In the genomic region with DNA sequence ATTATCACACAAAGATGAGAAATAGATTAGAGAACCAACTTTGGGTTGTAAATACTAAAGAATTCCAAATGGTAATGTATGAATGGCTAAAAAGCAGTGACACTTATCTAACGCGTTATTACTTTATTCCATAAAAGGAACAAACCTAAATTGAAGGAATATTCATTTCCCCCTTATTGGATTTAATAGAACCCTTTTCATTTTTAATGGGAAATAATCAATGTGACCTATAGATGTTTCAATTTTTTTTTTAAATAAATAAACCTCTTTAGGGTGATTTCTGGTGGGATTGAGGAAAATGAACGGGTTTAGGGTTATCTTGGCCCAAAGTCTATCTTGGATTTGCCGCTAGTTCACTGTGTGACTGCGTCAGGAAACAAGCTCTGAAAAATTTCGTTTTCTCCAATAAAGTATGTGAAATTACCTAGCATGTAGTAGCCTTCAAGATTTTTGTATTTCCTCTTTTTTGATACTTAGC, we compare ENCODE assay signal across 7 cellular contexts. TPM values are rescaled to one million over a fixed set of nuclear protein-coding genes. Genes with fewer than 3 reads are reported as not detected.
DNase-seq lines count a peak whose midpoint lies in the region; ATAC-seq lines count a peak whose summit lies in the region.

No MANE protein-coding gene starts in this region.

- peak; percentile 0 for ATAC-seq in HG02610 (IDR thresholded peaks at IDR 0.05; ENCODE audit: unreplicated experiment)
- peak; percentile 1 for ATAC-seq in activated CD8-positive, alpha-beta T cell treated with anti-CD3 and anti-CD28 coated beads, Interleukin-2, amount 10 ng/mL, durations not matched to agents 7 days and 5 days
- ATAC-seq in HG02840 (IDR thresholded peaks at IDR 0.05; ENCODE audit: low FRiP score, unreplicated experiment) = no peak
- no peak for ATAC-seq in HG03571 (IDR thresholded peaks at IDR 0.05; ENCODE audit: unreplicated experiment)

- H3K27ac Mint-ChIP-seq in activated CD8-positive, alpha-beta T cell treated with anti-CD3 and anti-CD28 coated beads, Interleukin-2, amount 10 ng/mL, durations not matched to agents 7 days and 5 days = peak overlapping the region; percentile 99

- H3K27me3 Mint-ChIP-seq in activated CD8-positive, alpha-beta T cell treated with anti-CD3 and anti-CD28 coated beads, Interleukin-2, amount 10 ng/mL, durations not matched to agents 7 days and 5 days (ENCODE audit: low read depth) = no peaks in the 10 kb centered on the region

- no peak for DNase-seq in activated CD8-positive, alpha-beta T cell treated with anti-CD3 and anti-CD28 coated beads, Interleukin-2, amount 10 ng/mL, durations not matched to agents 7 days and 5 days
- DNase-seq in anterior cingulate cortex (lab: John Stamatoyannopoulos, UW) = no peak

- H3K9me3 ChIP-seq in iPS-18a (ENCODE audit: control insufficient read depth, low read depth, low read length) (no peaks in the 10 kb centered on the region), stomach smooth muscle (ENCODE audit: control insufficient read depth in 2 of 2, low read length in 2 of 2) (no peaks in the 10 kb centered on the region)

- H3K9me3 Mint-ChIP-seq in activated CD8-positive, alpha-beta T cell treated with anti-CD3 and anti-CD28 coated beads, Interleukin-2, amount 10 ng/mL, durations not matched to agents 7 days and 5 days (ENCODE audit: insufficient read depth) = no peaks in the 10 kb centered on the region

- H3K36me3 Mint-ChIP-seq in activated CD8-positive, alpha-beta T cell treated with anti-CD3 and anti-CD28 coated beads, Interleukin-2, amount 10 ng/mL, durations not matched to agents 7 days and 5 days (ENCODE audit: low read depth) = peaks cover 20% of the 10 kb centered on the region

- H3K4me3 Mint-ChIP-seq in activated CD8-positive, alpha-beta T cell treated with anti-CD3 and anti-CD28 coated beads, Interleukin-2, amount 10 ng/mL, durations not matched to agents 7 days and 5 days = peak overlapping the region; percentile 93

- peak overlapping the region; percentile 91 for H3K4me3 ChIP-seq in iPS-18a (ENCODE audit: low read length)
- H3K4me3 ChIP-seq in stomach smooth muscle (ENCODE audit: low read length in 2 of 2) = peak overlapping the region; percentile 94 to 95

- H3K27ac ChIP-seq in iPS-18a (ENCODE audit: low read length) (peak overlapping the region; percentile 42), stomach smooth muscle (ENCODE audit: low read length) (peak overlapping the region; percentile 93)

- H3K36me3 ChIP-seq in iPS-18a (ENCODE audit: control insufficient read depth, low read depth, low read length) (no peaks in the 10 kb centered on the region), stomach smooth muscle (ENCODE audit: control insufficient read depth in 2 of 2, insufficient read depth in 2 of 2, low read length in 2 of 2) (no peaks in the 10 kb centered on the region)

- H3K4me1 ChIP-seq in iPS-18a (ENCODE audit: control insufficient read depth, low read depth, low read length) = peaks cover 11% of the 10 kb centered on the region
- peaks cover 17% of the 10 kb centered on the region for H3K4me1 ChIP-seq in stomach smooth muscle (ENCODE audit: control insufficient read depth, insufficient read depth, low read length)

- H3K27me3 ChIP-seq in iPS-18a (ENCODE audit: control insufficient read depth, insufficient read depth, low read length) (no peaks in the 10 kb centered on the region), stomach smooth muscle (ENCODE audit: control insufficient read depth in 1 of 2, insufficient read depth in 2 of 2, low read length in 2 of 2) (no peaks in the 10 kb centered on the region)

- H3K9ac ChIP-seq in iPS-18a (ENCODE audit: low read length) (peak overlapping the region; percentile 79), stomach smooth muscle (ENCODE audit: low read length in 2 of 2) (peak overlapping the region; percentile 93 to 96)

- peaks cover 25% of the 10 kb centered on the region for H3K4me1 Mint-ChIP-seq in activated CD8-positive, alpha-beta T cell treated with anti-CD3 and anti-CD28 coated beads, Interleukin-2, amount 10 ng/mL, durations not matched to agents 7 days and 5 days (ENCODE audit: low read depth)

- CTCF ChIA-PET in activated CD8-positive, alpha-beta T cell treated with anti-CD3 and anti-CD28 coated beads, Interleukin-2, amount 10 ng/mL, durations not matched to agents 7 days and 5 days (lab: Charles Lee) = interaction anchor here (1.0 to 2.8 kb wide), 7 partner anchors 8 to 262 kb away, joined by 3 to 18 read pairs (median 4); partner anchors contain the start of gene RAB18

- POLR2A ChIA-PET in activated CD8-positive, alpha-beta T cell treated with anti-CD3 and anti-CD28 coated beads, Interleukin-2, amount 10 ng/mL, durations not matched to agents 7 days and 5 days (lab: Charles Lee) = interaction anchor here (0.7 to 2.9 kb wide), 13 partner anchors 9 to 808 kb away, joined by 3 to 71 read pairs (median 5); partner anchors contain the start of genes ANKRD26, MASTL, RAB18 and YME1L1

RNA-seq across cellular contexts. Expression of gene ACBD5, which starts 1.9 kb away (rescaled TPM):
- total RNA-seq in activated CD8-positive, alpha-beta T cell treated with anti-CD3 and anti-CD28 coated beads, Interleukin-2, amount 10 ng/mL, durations not matched to agents 7 days and 5 days = 10 to 100 TPM; 20.6 to 24.9 TPM

Comparison
In these comparisons a context has a peak if more than half of its experiments do, and no peak if none do; other contexts are left out.
1. ATAC-seq: peak in HG02610 (single experiment) and activated CD8-positive, alpha-beta T cell treated with anti-CD3 and anti-CD28 coated beads, Interleukin-2, amount 10 ng/mL, durations not matched to agents 7 days and 5 days (single experiment); none in HG02840 (single experiment) and HG03571 (single experiment).